Comparison of ENCODE assay signal across 15 cellular contexts in the genomic region with DNA sequence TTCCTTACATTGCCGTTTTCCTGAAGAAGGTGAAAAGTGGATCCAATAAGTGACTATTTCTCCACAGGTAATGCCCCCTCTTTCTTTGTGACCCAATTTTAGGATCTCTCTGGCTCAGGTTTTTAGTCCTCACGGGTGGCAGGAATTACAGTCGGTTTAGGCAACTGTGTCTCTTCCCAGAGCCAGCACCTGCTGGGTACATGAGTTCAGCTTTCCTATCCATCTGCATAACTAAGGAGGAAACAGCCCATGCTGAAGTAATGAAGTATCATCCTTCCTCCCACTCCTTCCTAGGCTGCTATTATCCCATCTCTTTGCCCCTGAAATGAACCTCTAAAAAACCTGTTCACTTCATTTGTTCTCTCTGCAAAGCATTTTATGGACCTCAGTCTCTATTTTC.
DNase-seq lines count a peak whose midpoint lies in the region; ATAC-seq and TF ChIP-seq lines count a peak whose summit lies in the region.
"Had no signal": no experiment of that assay in that cellular context is flagged by ENCODE, and none has a peak within 500 bp of the region (broad histone marks: within the 10 kb centered on the region; RNA-seq: fewer than 3 reads in every experiment).

No MANE protein-coding gene starts in this region.

- DNase-seq in G401 (ENCODE audit: low spot score) (peak; percentile 97), NT2/D1 (ENCODE audit: low read depth, low spot score) (peak; percentile 68), glutamatergic neuron (no peak), neural progenitor cell (ENCODE audit: low spot score) (peak; percentile 27), GM13977 (ENCODE audit: low spot score) (no peak)
- DNase-seq in activated naive CD4-positive, alpha-beta T cell treated with Interleukin-2 at 50 U/mL for 16 hours, result no peak
- DNase-seq: CD4-positive, alpha-beta memory T cell; DND-41; KG1; NCI-H1105 had no signal

- H3K4me3 Mint-ChIP-seq in glutamatergic neuron (ENCODE audit: unreplicated experiment) (no peak overlapping the region), neural progenitor cell (no peak overlapping the region)
- H3K4me3 Mint-ChIP-seq: CD4-positive, alpha-beta memory T cell had no signal

- H3K4me3 ChIP-seq in NT2/D1 (ENCODE audit: insufficient read length, low read depth) (no peak overlapping the region), neural progenitor cell (no peak overlapping the region)
- H3K4me3 ChIP-seq: A549 had no signal

- peaks cover 8% of the 10 kb centered on the region for H3F3A ChIP-seq in neural progenitor cell (ENCODE audit: low read depth)

- in situ Hi-C loops in G401 (cut with HindIII; ENCODE audit: low sequenced_read_pairs), result no loop called here
- in situ Hi-C loops in GM13977 (cut with MboI; ENCODE audit: low pct_unique_long_range_greater_than_20kb, low sequenced_read_pairs, unreplicated experiment), result no loop called here

- no peak overlapping the region for H3K27ac ChIP-seq in neural progenitor cell
- H3K27ac ChIP-seq: A549 had no signal

- H3K36me3 Mint-ChIP-seq in glutamatergic neuron (ENCODE audit: unreplicated experiment), result no peaks in the 10 kb centered on the region
- no peaks in the 10 kb centered on the region for H3K36me3 Mint-ChIP-seq in neural progenitor cell
- H3K36me3 Mint-ChIP-seq: CD4-positive, alpha-beta memory T cell had no signal

- H3K9ac ChIP-seq in NT2/D1 (ENCODE audit: insufficient read length, low read depth) (no peak overlapping the region), neural progenitor cell (no peak overlapping the region)

- no peak for ATAC-seq in GM21390 (IDR thresholded peaks at IDR 0.05; ENCODE audit: unreplicated experiment)
- ATAC-seq: A549, HCT116, Panc1, SK-N-SH treated with all-trans-retinoic acid at 6 μM for 48 hours had no signal

- H3K27ac Mint-ChIP-seq in glutamatergic neuron (ENCODE audit: unreplicated experiment) (peak overlapping the region; percentile 2), neural progenitor cell (no peak overlapping the region)
- H3K27ac Mint-ChIP-seq: CD4-positive, alpha-beta memory T cell had no signal

- H3K4me1 Mint-ChIP-seq in glutamatergic neuron (ENCODE audit: low read depth, unreplicated experiment) (peaks cover 7% of the 10 kb centered on the region), neural progenitor cell (peaks cover 3% of the 10 kb centered on the region)
- H3K4me1 Mint-ChIP-seq: CD4-positive, alpha-beta memory T cell had no signal

- no peaks in the 10 kb centered on the region for H3K27me3 Mint-ChIP-seq in glutamatergic neuron (ENCODE audit: unreplicated experiment)
- H3K27me3 Mint-ChIP-seq in neural progenitor cell (ENCODE audit: insufficient read depth, low read depth), result peaks cover 2% of the 10 kb centered on the region
- H3K27me3 Mint-ChIP-seq: CD4-positive, alpha-beta memory T cell had no signal

- H3K4me1 ChIP-seq in NT2/D1 (ENCODE audit: insufficient read depth, insufficient read length) (peaks cover 5% of the 10 kb centered on the region), neural progenitor cell (peaks cover 11% of the 10 kb centered on the region)
- H3K4me1 ChIP-seq: A549 had no signal

- no peaks in the 10 kb centered on the region for H3K79me2 ChIP-seq in neural progenitor cell (ENCODE audit: low read depth)

- H3K36me3 ChIP-seq in NT2/D1 (ENCODE audit: insufficient read depth, insufficient read length, low read length) (no peaks in the 10 kb centered on the region), neural progenitor cell (peaks cover 5% of the 10 kb centered on the region)

- no peak for TF ChIP-seq CTCF in glutamatergic neuron (IDR thresholded peaks at IDR 0.05; ENCODE audit: partially characterized antibody, unreplicated experiment)
- no peak for TF ChIP-seq CTCF in neural progenitor cell (IDR thresholded peaks at IDR 0.05)
- TF ChIP-seq CTCF in GM13977 (IDR thresholded peaks at IDR 0.05; ENCODE audit: extremely low read depth, insufficient read depth, missing control alignments), result no peak

- H3K27me3 ChIP-seq in NT2/D1 (ENCODE audit: insufficient read depth, insufficient read length), result no peaks in the 10 kb centered on the region
- no peaks in the 10 kb centered on the region for H3K27me3 ChIP-seq in neural progenitor cell

- H3K4me2 ChIP-seq in neural progenitor cell, result no peak overlapping the region
- H3K4me2 ChIP-seq: A549 had no signal

- no peaks in the 10 kb centered on the region for H4K20me1 ChIP-seq in neural progenitor cell (ENCODE audit: low read depth)

- peak overlapping the region; percentile 28 for H2AFZ ChIP-seq in neural progenitor cell (replicated peaks)

- H3K9me3 ChIP-seq in NT2/D1 (ENCODE audit: insufficient read depth, low read length) (no peaks in the 10 kb centered on the region), neural progenitor cell (ENCODE audit: low read depth) (no peaks in the 10 kb centered on the region)
- H3K9me3 ChIP-seq: A549 had no signal

- H3K9me3 Mint-ChIP-seq in glutamatergic neuron (ENCODE audit: unreplicated experiment), result peaks cover 3% of the 10 kb centered on the region
- H3K9me3 Mint-ChIP-seq in neural progenitor cell, result no peaks in the 10 kb centered on the region

Comparison
In these comparisons a context has a peak if more than half of its experiments do, and no peak if none do; other contexts are left out.
1. DNase-seq: peak in G401 (single experiment), NT2/D1 (single experiment) and neural progenitor cell (single experiment); none in glutamatergic neuron (single experiment), GM13977 (single experiment) and activated naive CD4-positive, alpha-beta T cell treated with Interleukin-2 at 50 U/mL for 16 hours (single experiment).